16 cellular contexts compared by ENCODE assay signal in genomic region chr9:133774799-133775198, GRCh38. TPM values are rescaled to one million over a fixed set of nuclear protein-coding genes. Genes with fewer than 3 reads are reported as not detected.
DNase-seq lines count a peak whose midpoint lies in the region; ATAC-seq and TF ChIP-seq lines count a peak whose summit lies in the region.
"Had no signal": no experiment of that assay in that cellular context is flagged by ENCODE, and none has a peak within 500 bp of the region (broad histone marks: within the 10 kb centered on the region; RNA-seq: fewer than 3 reads in every experiment).

No MANE protein-coding gene starts in this region.

- ATAC-seq in RWPE2 (ENCODE audit: low read depth), result no peak
- ATAC-seq in left lung, result no peak
- ATAC-seq in psoas muscle, result no peak
- no peak for ATAC-seq in HG02642 (IDR thresholded peaks at IDR 0.05; ENCODE audit: poor library complexity, unreplicated experiment)

- intact Hi-C loops in left lung (cut with DNase I) (no loop called here), psoas muscle (cut with DNase I) (no loop called here)

- H3K27ac ChIP-seq in RWPE2 (ENCODE audit: poor library complexity, severe bottlenecking) (no peak overlapping the region), left lung (no peak overlapping the region), psoas muscle (no peak overlapping the region)

- H3K4me1 ChIP-seq in RWPE2 (ENCODE audit: insufficient read depth, poor library complexity, severe bottlenecking) (no peaks in the 10 kb centered on the region), left lung (no peaks in the 10 kb centered on the region), psoas muscle (no peaks in the 10 kb centered on the region)

- TF ChIP-seq CTCF in RWPE2 (IDR thresholded peaks at IDR 0.05; ENCODE audit: poor library complexity, severe bottlenecking) (no peak), left lung (IDR thresholded peaks at IDR 0.05) (no peak), psoas muscle (IDR thresholded peaks at IDR 0.05) (no peak)

- H3K27me3 ChIP-seq in H7 (ENCODE audit: control insufficient read depth, insufficient read depth, low read length), result no peaks in the 10 kb centered on the region
- H3K27me3 ChIP-seq in RWPE2 (ENCODE audit: insufficient read depth, poor library complexity, severe bottlenecking), result no peaks in the 10 kb centered on the region
- no peaks in the 10 kb centered on the region for H3K27me3 ChIP-seq in left lung
- H3K27me3 ChIP-seq in psoas muscle (ENCODE audit: insufficient read depth in 3 of 3, low read length in 2 of 3), result no peaks in the 10 kb centered on the region
- H3K27me3 ChIP-seq: MG63 had no signal

- H3K9me3 ChIP-seq in RWPE2 (ENCODE audit: severe bottlenecking), result no peaks in the 10 kb centered on the region
- peaks cover 0 to 15% of the 10 kb centered on the region in 2 donors for H3K9me3 ChIP-seq in left lung
- no peaks in the 10 kb centered on the region for H3K9me3 ChIP-seq in psoas muscle
- H3K9me3 ChIP-seq: MG63 had no signal

- H3K36me3 ChIP-seq in H7 (replicated peaks; ENCODE audit: control insufficient read depth, insufficient read depth, low read length) (peaks cover 11% of the 10 kb centered on the region), RWPE2 (ENCODE audit: low read depth) (peaks cover 84% of the 10 kb centered on the region), left lung (peaks cover 0 to 81% of the 10 kb centered on the region in 2 donors), psoas muscle (ENCODE audit: insufficient read depth in 1 of 2, low read depth in 1 of 2) (no peaks in the 10 kb centered on the region)

- WGBS in psoas muscle, 3 donors, result 96 to 98% (median 97%) methylated on average over 16 of the region's 16 CpGs

- DNase-seq in H7, result peak; percentile 25
- DNase-seq in RWPE2 (ENCODE audit: low spot score), result peak; percentile 55
- DNase-seq in left lung, result peak; percentile 32 to 66
- peak; percentile 14 to 38 for DNase-seq in psoas muscle
- DNase-seq in DMS53 treated with DMSO at 0.1 percent for 48 hours (lab: John Stamatoyannopoulos, UW; ENCODE audit: unreplicated experiment), result no peak
- no peak for DNase-seq in NOMO-1 treated with DMSO at 0.1 percent for 48 hours (lab: John Stamatoyannopoulos, UW; ENCODE audit: unreplicated experiment)
- DNase-seq: ACHN, AML-193, HFFc6, Karpas-422, MG63, NCI-H1092, NCI-H510A treated with DMSO at 0.1 percent for 48 hours, NCI-H82 had no signal

- H3K4me3 ChIP-seq in H7 (ENCODE audit: insufficient read depth, low read depth, low read length), result no peak overlapping the region
- H3K4me3 ChIP-seq in RWPE2 (ENCODE audit: severe bottlenecking), result no peak overlapping the region
- H3K4me3 ChIP-seq in left lung, result no peak overlapping the region
- no peak overlapping the region for H3K4me3 ChIP-seq in psoas muscle
- H3K4me3 ChIP-seq: MG63 had no signal

RNA-seq across cellular contexts. Expression of gene SARDH, which starts 36.6 kb away (rescaled TPM):
- 7.3 and 9.9 TPM in 2 replicates for total RNA-seq in H7 (2014; rRNA removed; shearing (Covaris generic))
- total RNA-seq in left lung (1 to 10 TPM; 3.9 to 5.9 TPM), psoas muscle (1 to 10 TPM in 3 of 4 donors, under 1 TPM in 1; 0.59 to 2.5 (median 1.5) TPM)
- under 1 TPM; 0.16 to 0.62 (median 0.26) TPM for polyA plus RNA-seq in psoas muscle
- polyA plus RNA-seq: CD14-positive monocyte had no signal

Comparison
In these comparisons a context has a peak if more than half of its experiments do, and no peak if none do; other contexts are left out.
1. DNase-seq: peak in H7 (single experiment), RWPE2 (single experiment), left lung (2 of 2) and psoas muscle (2 of 2); none in DMS53 treated with DMSO at 0.1 percent for 48 hours (single experiment) and NOMO-1 treated with DMSO at 0.1 percent for 48 hours (single experiment).